ENCODE assay signal across 16 cellular contexts in the genomic region with DNA sequence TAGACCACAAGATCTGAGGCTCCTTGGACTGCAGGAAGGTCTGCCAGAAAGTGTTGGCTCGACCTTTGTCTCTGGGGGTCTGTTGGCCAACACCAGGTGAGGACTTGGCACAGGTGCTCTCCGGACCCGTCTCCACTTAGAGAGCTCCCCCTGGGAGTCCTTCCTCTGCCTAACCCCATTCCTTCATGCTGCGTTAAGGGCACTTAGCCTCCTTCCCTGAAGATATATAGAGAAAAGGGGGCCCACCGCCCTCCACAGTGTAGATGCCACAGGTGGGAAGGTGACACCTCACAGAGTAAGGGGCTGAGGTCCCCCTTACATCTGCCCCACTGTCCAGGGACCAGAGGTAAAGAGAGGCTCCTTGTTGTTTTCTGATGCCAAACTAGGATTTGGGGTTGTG. TPM values are rescaled to one million over a fixed set of nuclear protein-coding genes. Genes with fewer than 3 reads are reported as not detected.
"Had no signal": no experiment of that assay in that cellular context is flagged by ENCODE, and none has a peak within 500 bp of the region (broad histone marks: within the 10 kb centered on the region; RNA-seq: fewer than 3 reads in every experiment).

No MANE protein-coding gene starts in this region.

- H3K36me3 Mint-ChIP-seq: activated naive CD8-positive, alpha-beta T cell treated with anti-CD3 and anti-CD28 coated beads, Interleukin-2, amount 10 ng/mL, durations not matched to agents 7 days and 5 days; natural killer cell treated with Interleukin-12 subunit alpha and Interleukin-12 subunit beta and Interleukin-15 and Interleukin-18, amount 100 ng/mL, for 72 hours had no signal

- H3K4me3 ChIP-seq: lung, skin epidermis, testis had no signal

- DNase-seq: activated CD4-positive, CD25-positive, alpha-beta regulatory T cell; activated naive CD4-positive, alpha-beta T cell treated with Interleukin-2 at 50 U/mL for 16 hours; anterior cingulate cortex; effector memory CD4-positive, alpha-beta T cell; foreskin keratinocyte; nucleus accumbens; SK-N-SH; testis had no signal

- H3K27ac Mint-ChIP-seq: activated CD8-positive, alpha-beta T cell treated with anti-CD3 and anti-CD28 coated beads for 36 hours; activated naive CD8-positive, alpha-beta T cell treated with anti-CD3 and anti-CD28 coated beads, Interleukin-2, amount 10 ng/mL, durations not matched to agents 7 days and 5 days; activated T-helper 17 cell treated with anti-CD3 and anti-CD28 coated beads, Interleukin-2, amount 50 U/mL, for 72 hours; natural killer cell treated with Interleukin-12 subunit alpha and Interleukin-12 subunit beta and Interleukin-15 and Interleukin-18, amount 100 ng/mL, for 72 hours; stimulated activated naive CD8-positive, alpha-beta T cell treated with anti-CD3 and anti-CD28 coated beads, Interleukin-15, amount 100 ng/mL, for 72 hours had no signal

- H3K27ac ChIP-seq: foreskin keratinocyte, testis had no signal

- H3K9me3 ChIP-seq: SK-N-SH, testis had no signal

- H3K9me3 Mint-ChIP-seq: activated CD8-positive, alpha-beta T cell treated with anti-CD3 and anti-CD28 coated beads for 36 hours; activated naive CD8-positive, alpha-beta T cell treated with anti-CD3 and anti-CD28 coated beads, Interleukin-2, amount 10 ng/mL, durations not matched to agents 7 days and 5 days; activated T-helper 17 cell treated with anti-CD3 and anti-CD28 coated beads, Interleukin-2, amount 50 U/mL, for 72 hours; mesothelial cell of epicardium; natural killer cell treated with Interleukin-12 subunit alpha and Interleukin-12 subunit beta and Interleukin-15 and Interleukin-18, amount 100 ng/mL, for 72 hours; stimulated activated naive CD8-positive, alpha-beta T cell treated with anti-CD3 and anti-CD28 coated beads, Interleukin-15, amount 100 ng/mL, for 72 hours had no signal

- H3K27me3 ChIP-seq: foreskin keratinocyte, testis had no signal

- H3K4me3 Mint-ChIP-seq: activated CD8-positive, alpha-beta T cell treated with anti-CD3 and anti-CD28 coated beads for 36 hours; activated naive CD8-positive, alpha-beta T cell treated with anti-CD3 and anti-CD28 coated beads, Interleukin-2, amount 10 ng/mL, durations not matched to agents 7 days and 5 days; activated T-helper 17 cell treated with anti-CD3 and anti-CD28 coated beads, Interleukin-2, amount 50 U/mL, for 72 hours; mesothelial cell of epicardium; natural killer cell treated with Interleukin-12 subunit alpha and Interleukin-12 subunit beta and Interleukin-15 and Interleukin-18, amount 100 ng/mL, for 72 hours; stimulated activated naive CD8-positive, alpha-beta T cell treated with anti-CD3 and anti-CD28 coated beads, Interleukin-15, amount 100 ng/mL, for 72 hours had no signal

- ATAC-seq: activated CD8-positive, alpha-beta T cell treated with anti-CD3 and anti-CD28 coated beads for 36 hours; activated T-helper 17 cell treated with anti-CD3 and anti-CD28 coated beads, Interleukin-2, amount 50 U/mL, for 72 hours; foreskin keratinocyte; natural killer cell treated with Interleukin-12 subunit alpha and Interleukin-12 subunit beta and Interleukin-15 and Interleukin-18, amount 100 ng/mL, for 72 hours; stimulated activated naive CD8-positive, alpha-beta T cell treated with anti-CD3 and anti-CD28 coated beads, Interleukin-15, amount 100 ng/mL, for 72 hours had no signal

RNA-seq across cellular contexts. Expression of a gene that starts 8.2 kb away (rescaled TPM):
- total RNA-seq: activated CD8-positive, alpha-beta T cell treated with anti-CD3 and anti-CD28 coated beads for 36 hours; activated T-helper 17 cell treated with anti-CD3 and anti-CD28 coated beads, Interleukin-2, amount 50 U/mL, for 72 hours had no signal
